In the genomic region with DNA sequence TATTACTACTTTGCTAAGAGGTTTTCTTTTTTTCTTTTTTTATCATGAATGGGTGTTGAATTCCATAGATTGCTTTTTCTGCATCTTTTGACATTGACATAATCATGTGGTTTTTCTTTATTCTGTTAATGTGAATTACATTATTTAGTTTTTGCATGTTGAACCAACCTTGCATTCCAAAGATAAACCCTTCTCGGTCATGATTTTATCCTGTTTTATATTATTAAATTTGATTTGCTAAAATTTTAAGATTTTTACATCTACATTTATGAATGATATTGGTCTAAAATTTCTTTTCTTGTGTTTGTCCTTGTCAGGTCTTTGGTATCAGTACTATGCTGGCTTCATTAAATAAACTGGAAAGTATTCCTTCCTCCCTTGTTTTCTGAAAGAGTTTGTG, we compare ENCODE assay signal across 9 cellular contexts.
"Had no signal": no experiment of that assay in that cellular context is flagged by ENCODE, and none has a peak within 500 bp of the region (broad histone marks: within the 10 kb centered on the region; RNA-seq: fewer than 3 reads in every experiment).

No MANE protein-coding gene starts in this region.

- DNase-seq: GM23248, GOT3, H7, IMR-90, KBM-7 had no signal

- H3K36me3 ChIP-seq: HAP-1 had no signal

- H2AFZ ChIP-seq: GM23248 had no signal

- H3K4me2 ChIP-seq: KMS-11 had no signal

- H3K9ac ChIP-seq: GM23248, KMS-11 had no signal

- H3K4me3 ChIP-seq: GM23248, HAP-1 had no signal

- H3K27ac ChIP-seq: GM23248, HL-60, KMS-11 had no signal

- H3K4me1 ChIP-seq: HAP-1 had no signal

- ATAC-seq: HCT116 had no signal
